ENCODE assay signal across 17 cellular contexts in genomic region chr17:37068266-37068665, GRCh38.
DNase-seq lines count a peak whose midpoint lies in the region; ATAC-seq and TF ChIP-seq lines count a peak whose summit lies in the region.
"Had no signal": no experiment of that assay in that cellular context is flagged by ENCODE, and none has a peak within 500 bp of the region (broad histone marks: within the 10 kb centered on the region; RNA-seq: fewer than 3 reads in every experiment).

No MANE protein-coding gene starts in this region.

- H3K27ac ChIP-seq in BLaER1: peak overlapping the region; percentile 68
- no peak overlapping the region for H3K27ac ChIP-seq in iPS-20b (ENCODE audit: low read length)
- H3K27ac ChIP-seq in parathyroid adenoma: no peak overlapping the region
- H3K27ac ChIP-seq: heart right ventricle, KMS-11, prostate gland had no signal

- H3K9ac ChIP-seq in BLaER1 (peak overlapping the region; percentile 17; the same call in 1 of the 2 replicates), iPS-20b (ENCODE audit: low read depth, low read length) (peak overlapping the region; percentile 24; the same call in 1 of the 2 replicates), parathyroid adenoma (no peak overlapping the region)
- H3K9ac ChIP-seq: KMS-11 had no signal

- peak overlapping the region; percentile 55 for H2AFZ ChIP-seq in parathyroid adenoma

- H3K9me3 ChIP-seq in BLaER1 (no peaks in the 10 kb centered on the region), iPS-20b (ENCODE audit: insufficient read depth, low read depth, low read length) (no peaks in the 10 kb centered on the region), parathyroid adenoma (ENCODE audit: control insufficient read depth, low read length) (no peaks in the 10 kb centered on the region)
- H3K9me3 ChIP-seq: prostate gland had no signal

- no peaks in the 10 kb centered on the region for H3K36me3 ChIP-seq in BLaER1
- H3K36me3 ChIP-seq in iPS-20b (ENCODE audit: insufficient read depth, low read depth, low read length): no peaks in the 10 kb centered on the region
- H3K36me3 ChIP-seq in parathyroid adenoma (ENCODE audit: control insufficient read depth, insufficient read depth, low read length): no peaks in the 10 kb centered on the region
- H3K36me3 ChIP-seq: heart right ventricle, prostate gland had no signal

- TF ChIP-seq CTCF in parathyroid adenoma (IDR thresholded peaks at IDR 0.05): no peak

- DNase-seq in RPMI7951 (ENCODE audit: low read depth): peak; percentile 25
- DNase-seq in NCI-H526 (lab: John Stamatoyannopoulos, UW): no peak
- DNase-seq in NCI-H2029 (lab: John Stamatoyannopoulos, UW): no peak
- no peak for DNase-seq in HK-2 (ENCODE audit: unreplicated experiment)
- DNase-seq: activated CD4-positive, CD25-positive, alpha-beta regulatory T cell treated with anti-CD3 and anti-CD28 coated beads, Interleukin-2, amount 50 U/mL, for 72 hours; activated naive CD4-positive, alpha-beta T cell treated with anti-CD3 and anti-CD28 coated beads, Interleukin-2, amount 10 ng/mL, durations not matched to agents 7 days and 5 days; kidney glomerular epithelial cell; naive B cell; NCI-H2171 had no signal

- H3K79me2 ChIP-seq in parathyroid adenoma: no peaks in the 10 kb centered on the region

- H3K27me3 ChIP-seq in BLaER1: no peaks in the 10 kb centered on the region
- H3K27me3 ChIP-seq in iPS-20b (ENCODE audit: insufficient read depth, low read length): no peaks in the 10 kb centered on the region; the same call in 1 of the 2 replicates
- no peaks in the 10 kb centered on the region for H3K27me3 ChIP-seq in parathyroid adenoma (ENCODE audit: control insufficient read depth, insufficient read depth, low read length)

- H3K4me1 ChIP-seq in BLaER1 (peaks cover 40% of the 10 kb centered on the region), iPS-20b (ENCODE audit: insufficient read depth, low read length) (peaks cover 37% of the 10 kb centered on the region), parathyroid adenoma (peaks cover 6% of the 10 kb centered on the region)
- H3K4me1 ChIP-seq: heart right ventricle, prostate gland had no signal

- no peaks in the 10 kb centered on the region for H4K20me1 ChIP-seq in BLaER1

- H3K4me3 ChIP-seq in BLaER1 (peak overlapping the region; percentile 12; the same call in 1 of the 2 replicates), iPS-20b (ENCODE audit: low read length) (no peak overlapping the region), parathyroid adenoma (ENCODE audit: low read depth, low read length) (no peak overlapping the region)
- H3K4me3 ChIP-seq: GM12878, heart right ventricle, prostate gland had no signal

- no peak for ATAC-seq in GM18511 (IDR thresholded peaks at IDR 0.05; ENCODE audit: unreplicated experiment)
- ATAC-seq: GM12878 had no signal

- H3K4me2 ChIP-seq in BLaER1 (peak overlapping the region; percentile 86), parathyroid adenoma (ENCODE audit: low read length) (no peak overlapping the region)
- H3K4me2 ChIP-seq: KMS-11 had no signal
